ENCODE assay signal across 1 cellular context in genomic region chr3:31879365-31879764, GRCh38.
TF ChIP-seq lines count a peak whose summit lies in the region.

No MANE protein-coding gene starts in this region.

TF ChIP-seq in GM23338, 12 proteins besides CTCF, POLR2A, EP300 and RAD21:
- TF ChIP-seq, protein P1, sequence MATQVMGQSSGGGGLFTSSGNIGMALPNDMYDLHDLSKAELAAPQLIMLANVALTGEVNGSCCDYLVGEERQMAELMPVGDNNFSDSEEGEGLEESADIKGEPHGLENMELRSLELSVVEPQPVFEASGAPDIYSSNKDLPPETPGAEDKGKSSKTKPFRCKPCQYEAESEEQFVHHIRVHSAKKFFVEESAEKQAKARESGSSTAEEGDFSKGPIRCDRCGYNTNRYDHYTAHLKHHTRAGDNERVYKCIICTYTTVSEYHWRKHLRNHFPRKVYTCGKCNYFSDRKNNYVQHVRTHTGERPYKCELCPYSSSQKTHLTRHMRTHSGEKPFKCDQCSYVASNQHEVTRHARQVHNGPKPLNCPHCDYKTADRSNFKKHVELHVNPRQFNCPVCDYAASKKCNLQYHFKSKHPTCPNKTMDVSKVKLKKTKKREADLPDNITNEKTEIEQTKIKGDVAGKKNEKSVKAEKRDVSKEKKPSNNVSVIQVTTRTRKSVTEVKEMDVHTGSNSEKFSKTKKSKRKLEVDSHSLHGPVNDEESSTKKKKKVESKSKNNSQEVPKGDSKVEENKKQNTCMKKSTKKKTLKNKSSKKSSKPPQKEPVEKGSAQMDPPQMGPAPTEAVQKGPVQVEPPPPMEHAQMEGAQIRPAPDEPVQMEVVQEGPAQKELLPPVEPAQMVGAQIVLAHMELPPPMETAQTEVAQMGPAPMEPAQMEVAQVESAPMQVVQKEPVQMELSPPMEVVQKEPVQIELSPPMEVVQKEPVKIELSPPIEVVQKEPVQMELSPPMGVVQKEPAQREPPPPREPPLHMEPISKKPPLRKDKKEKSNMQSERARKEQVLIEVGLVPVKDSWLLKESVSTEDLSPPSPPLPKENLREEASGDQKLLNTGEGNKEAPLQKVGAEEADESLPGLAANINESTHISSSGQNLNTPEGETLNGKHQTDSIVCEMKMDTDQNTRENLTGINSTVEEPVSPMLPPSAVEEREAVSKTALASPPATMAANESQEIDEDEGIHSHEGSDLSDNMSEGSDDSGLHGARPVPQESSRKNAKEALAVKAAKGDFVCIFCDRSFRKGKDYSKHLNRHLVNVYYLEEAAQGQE (IDR thresholded peaks at IDR 0.05; ENCODE audit: unreplicated experiment), result no peak
- TF ChIP-seq, protein P2, sequence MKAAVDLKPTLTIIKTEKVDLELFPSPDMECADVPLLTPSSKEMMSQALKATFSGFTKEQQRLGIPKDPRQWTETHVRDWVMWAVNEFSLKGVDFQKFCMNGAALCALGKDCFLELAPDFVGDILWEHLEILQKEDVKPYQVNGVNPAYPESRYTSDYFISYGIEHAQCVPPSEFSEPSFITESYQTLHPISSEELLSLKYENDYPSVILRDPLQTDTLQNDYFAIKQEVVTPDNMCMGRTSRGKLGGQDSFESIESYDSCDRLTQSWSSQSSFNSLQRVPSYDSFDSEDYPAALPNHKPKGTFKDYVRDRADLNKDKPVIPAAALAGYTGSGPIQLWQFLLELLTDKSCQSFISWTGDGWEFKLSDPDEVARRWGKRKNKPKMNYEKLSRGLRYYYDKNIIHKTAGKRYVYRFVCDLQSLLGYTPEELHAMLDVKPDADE (IDR thresholded peaks at IDR 0.05), result no peak
- no peak for TF ChIP-seq EZH2 (IDR thresholded peaks at IDR 0.05; ENCODE audit: low read depth, unreplicated experiment)
- no peak for TF ChIP-seq ZNF331 (CRISPR knock-in tag; IDR thresholded peaks at IDR 0.05; ENCODE audit: low read depth)
- TF ChIP-seq CREB1 (CRISPR knock-in tag; IDR thresholded peaks at IDR 0.05; ENCODE audit: low read depth), result no peak
- no peak for TF ChIP-seq EZH2phosphoT487 (IDR thresholded peaks at IDR 0.05; ENCODE audit: unreplicated experiment)
- TF ChIP-seq JUNB (IDR thresholded peaks at IDR 0.05; ENCODE audit: unreplicated experiment), result no peak
- no peak for TF ChIP-seq ZNF114 (CRISPR knock-in tag; IDR thresholded peaks at IDR 0.05)
- TF ChIP-seq STAT1 (IDR thresholded peaks at IDR 0.05; ENCODE audit: unreplicated experiment), result no peak
- TF ChIP-seq, protein P3, sequence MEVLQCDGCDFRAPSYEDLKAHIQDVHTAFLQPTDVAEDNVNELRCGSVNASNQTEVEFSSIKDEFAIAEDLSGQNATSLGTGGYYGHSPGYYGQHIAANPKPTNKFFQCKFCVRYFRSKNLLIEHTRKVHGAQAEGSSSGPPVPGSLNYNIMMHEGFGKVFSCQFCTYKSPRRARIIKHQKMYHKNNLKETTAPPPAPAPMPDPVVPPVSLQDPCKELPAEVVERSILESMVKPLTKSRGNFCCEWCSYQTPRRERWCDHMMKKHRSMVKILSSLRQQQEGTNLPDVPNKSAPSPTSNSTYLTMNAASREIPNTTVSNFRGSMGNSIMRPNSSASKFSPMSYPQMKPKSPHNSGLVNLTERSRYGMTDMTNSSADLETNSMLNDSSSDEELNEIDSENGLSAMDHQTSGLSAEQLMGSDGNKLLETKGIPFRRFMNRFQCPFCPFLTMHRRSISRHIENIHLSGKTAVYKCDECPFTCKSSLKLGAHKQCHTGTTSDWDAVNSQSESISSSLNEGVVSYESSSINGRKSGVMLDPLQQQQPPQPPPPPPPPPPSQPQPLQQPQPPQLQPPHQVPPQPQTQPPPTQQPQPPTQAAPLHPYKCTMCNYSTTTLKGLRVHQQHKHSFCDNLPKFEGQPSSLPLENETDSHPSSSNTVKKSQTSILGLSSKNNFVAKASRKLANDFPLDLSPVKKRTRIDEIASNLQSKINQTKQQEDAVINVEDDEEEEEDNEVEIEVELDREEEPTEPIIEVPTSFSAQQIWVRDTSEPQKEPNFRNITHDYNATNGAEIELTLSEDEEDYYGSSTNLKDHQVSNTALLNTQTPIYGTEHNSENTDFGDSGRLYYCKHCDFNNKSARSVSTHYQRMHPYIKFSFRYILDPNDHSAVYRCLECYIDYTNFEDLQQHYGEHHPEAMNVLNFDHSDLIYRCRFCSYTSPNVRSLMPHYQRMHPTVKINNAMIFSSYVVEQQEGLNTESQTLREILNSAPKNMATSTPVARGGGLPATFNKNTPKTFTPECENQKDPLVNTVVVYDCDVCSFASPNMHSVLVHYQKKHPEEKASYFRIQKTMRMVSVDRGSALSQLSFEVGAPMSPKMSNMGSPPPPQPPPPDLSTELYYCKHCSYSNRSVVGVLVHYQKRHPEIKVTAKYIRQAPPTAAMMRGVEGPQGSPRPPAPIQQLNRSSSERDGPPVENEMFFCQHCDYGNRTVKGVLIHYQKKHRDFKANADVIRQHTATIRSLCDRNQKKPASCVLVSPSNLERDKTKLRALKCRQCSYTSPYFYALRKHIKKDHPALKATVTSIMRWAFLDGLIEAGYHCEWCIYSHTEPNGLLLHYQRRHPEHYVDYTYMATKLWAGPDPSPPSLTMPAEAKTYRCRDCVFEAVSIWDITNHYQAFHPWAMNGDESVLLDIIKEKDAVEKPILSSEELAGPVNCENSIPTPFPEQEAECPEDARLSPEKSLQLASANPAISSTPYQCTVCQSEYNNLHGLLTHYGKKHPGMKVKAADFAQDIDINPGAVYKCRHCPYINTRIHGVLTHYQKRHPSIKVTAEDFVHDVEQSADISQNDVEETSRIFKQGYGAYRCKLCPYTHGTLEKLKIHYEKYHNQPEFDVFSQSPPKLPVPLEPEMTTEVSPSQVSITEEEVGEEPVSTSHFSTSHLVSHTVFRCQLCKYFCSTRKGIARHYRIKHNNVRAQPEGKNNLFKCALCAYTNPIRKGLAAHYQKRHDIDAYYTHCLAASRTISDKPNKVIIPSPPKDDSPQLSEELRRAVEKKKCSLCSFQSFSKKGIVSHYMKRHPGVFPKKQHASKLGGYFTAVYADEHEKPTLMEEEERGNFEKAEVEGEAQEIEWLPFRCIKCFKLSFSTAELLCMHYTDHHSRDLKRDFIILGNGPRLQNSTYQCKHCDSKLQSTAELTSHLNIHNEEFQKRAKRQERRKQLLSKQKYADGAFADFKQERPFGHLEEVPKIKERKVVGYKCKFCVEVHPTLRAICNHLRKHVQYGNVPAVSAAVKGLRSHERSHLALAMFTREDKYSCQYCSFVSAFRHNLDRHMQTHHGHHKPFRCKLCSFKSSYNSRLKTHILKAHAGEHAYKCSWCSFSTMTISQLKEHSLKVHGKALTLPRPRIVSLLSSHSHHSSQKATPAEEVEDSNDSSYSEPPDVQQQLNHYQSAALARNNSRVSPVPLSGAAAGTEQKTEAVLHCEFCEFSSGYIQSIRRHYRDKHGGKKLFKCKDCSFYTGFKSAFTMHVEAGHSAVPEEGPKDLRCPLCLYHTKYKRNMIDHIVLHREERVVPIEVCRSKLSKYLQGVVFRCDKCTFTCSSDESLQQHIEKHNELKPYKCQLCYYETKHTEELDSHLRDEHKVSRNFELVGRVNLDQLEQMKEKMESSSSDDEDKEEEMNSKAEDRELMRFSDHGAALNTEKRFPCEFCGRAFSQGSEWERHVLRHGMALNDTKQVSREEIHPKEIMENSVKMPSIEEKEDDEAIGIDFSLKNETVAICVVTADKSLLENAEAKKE (CRISPR knock-in tag; IDR thresholded peaks at IDR 0.05), result no peak
- no peak for TF ChIP-seq POLR2AphosphoS5 (IDR thresholded peaks at IDR 0.05; ENCODE audit: low read depth)
